8 cellular contexts compared by ENCODE assay signal in genomic region chr16:11297492-11298142, GRCh38. TPM values are rescaled to one million over a fixed set of nuclear protein-coding genes. Genes with fewer than 3 reads are reported as not detected.
DNase-seq lines count a peak whose midpoint lies in the region; ATAC-seq and TF ChIP-seq lines count a peak whose summit lies in the region.

No MANE protein-coding gene starts in this region.

- DNase-seq in NCI-H510A treated with DMSO at 0.1 percent for 48 hours (lab: John Stamatoyannopoulos, UW), result peak; percentile 47
- DNase-seq in activated CD8-positive, alpha-beta T cell treated with anti-CD3 and anti-CD28 coated beads, Interleukin-2, amount 10 ng/mL, durations not matched to agents 7 days and 5 days, result peak; percentile 86
- DNase-seq in endodermal cell, result peak; percentile 82
- peak; percentile 63 for DNase-seq in myocyte (ENCODE audit: low read depth)
- peak; percentile 41 to 51 for DNase-seq in stimulated activated CD8-positive, alpha-beta memory T cell treated with anti-CD3 and anti-CD28 coated beads, Interleukin-7, amount 100 ng/mL, for 48 hours (ENCODE audit: extremely low read depth in 1 of 2, low read depth in 1 of 2)

- TF ChIP-seq POLR2A in GM18526 (IDR thresholded peaks at IDR 0.05; ENCODE audit: extremely low read depth, insufficient read length), result peak; percentile 41

- H3K9me3 Mint-ChIP-seq in activated CD8-positive, alpha-beta T cell treated with anti-CD3 and anti-CD28 coated beads, Interleukin-2, amount 10 ng/mL, durations not matched to agents 7 days and 5 days (ENCODE audit: insufficient read depth), result no peaks in the 10 kb centered on the region
- H3K9me3 Mint-ChIP-seq in endodermal cell, result no peaks in the 10 kb centered on the region

- no peak overlapping the region for H3K27ac ChIP-seq in ACC112 (ENCODE audit: low read depth, low read length)
- H3K27ac ChIP-seq in endodermal cell (ENCODE audit: low read depth, low read length), result no peak overlapping the region

- WGBS in endodermal cell (ENCODE audit: insufficient coverage in 1 of 2, insufficient read length in 1 of 2), 2 experiments, result 41 to 46% methylated on average over 6 to 19 of the region's 19 CpGs

- peak overlapping the region; percentile 78 for H3K27ac Mint-ChIP-seq in activated CD8-positive, alpha-beta T cell treated with anti-CD3 and anti-CD28 coated beads, Interleukin-2, amount 10 ng/mL, durations not matched to agents 7 days and 5 days
- H3K27ac Mint-ChIP-seq in endodermal cell, result no peak overlapping the region

- no peaks in the 10 kb centered on the region for H3K9me3 ChIP-seq in endodermal cell (ENCODE audit: control insufficient read depth, low read length)

- no peak for TF ChIP-seq CTCF in endodermal cell (conservative IDR thresholded peaks at IDR 0.05)

- H3K4me3 ChIP-seq in ACC112 (ENCODE audit: low read depth, low read length), result peak overlapping the region; percentile 31
- H3K4me3 ChIP-seq in endodermal cell (ENCODE audit: low read length), result no peak overlapping the region

- peaks cover 3% of the 10 kb centered on the region for H3K27me3 Mint-ChIP-seq in activated CD8-positive, alpha-beta T cell treated with anti-CD3 and anti-CD28 coated beads, Interleukin-2, amount 10 ng/mL, durations not matched to agents 7 days and 5 days (ENCODE audit: low read depth)
- no peaks in the 10 kb centered on the region for H3K27me3 Mint-ChIP-seq in endodermal cell (ENCODE audit: insufficient read depth)

- peaks cover 64% of the 10 kb centered on the region for H3K4me1 Mint-ChIP-seq in activated CD8-positive, alpha-beta T cell treated with anti-CD3 and anti-CD28 coated beads, Interleukin-2, amount 10 ng/mL, durations not matched to agents 7 days and 5 days (ENCODE audit: low read depth)
- peaks cover 25% of the 10 kb centered on the region for H3K4me1 Mint-ChIP-seq in endodermal cell

- ATAC-seq in HG03039 (IDR thresholded peaks at IDR 0.05; ENCODE audit: unreplicated experiment), result peak; percentile 77
- peak; percentile 89 for ATAC-seq in activated CD8-positive, alpha-beta T cell treated with anti-CD3 and anti-CD28 coated beads, Interleukin-2, amount 10 ng/mL, durations not matched to agents 7 days and 5 days

- POLR2A ChIA-PET in activated CD8-positive, alpha-beta T cell treated with anti-CD3 and anti-CD28 coated beads, Interleukin-2, amount 10 ng/mL, durations not matched to agents 7 days and 5 days (lab: Charles Lee), result interaction anchor here (1.1 to 2.8 kb wide), 5 partner anchors 14 to 51 kb away, joined by 3 to 22 read pairs (median 7); partner anchors contain the start of gene SOCS1

- no peak overlapping the region for H3K9ac ChIP-seq in endodermal cell (ENCODE audit: extremely low read depth, low read length, poor library complexity, severe bottlenecking)

- H3K79me2 ChIP-seq in ACC112 (ENCODE audit: control insufficient read depth, insufficient read depth, low read length, unreplicated experiment), result no peaks in the 10 kb centered on the region

- H2AFZ ChIP-seq in ACC112 (ENCODE audit: low read length, unreplicated experiment), result no peak overlapping the region

- H3K36me3 ChIP-seq in ACC112 (ENCODE audit: insufficient read depth, low read length) (no peaks in the 10 kb centered on the region), endodermal cell (ENCODE audit: control insufficient read depth, insufficient read depth, low read length) (no peaks in the 10 kb centered on the region)

- H3K27me3 ChIP-seq in ACC112 (ENCODE audit: insufficient read depth, low read length) (no peaks in the 10 kb centered on the region), endodermal cell (ENCODE audit: control insufficient read depth, insufficient read depth, low read length, poor library complexity, severe bottlenecking) (no peaks in the 10 kb centered on the region)

- CTCF ChIA-PET in activated CD8-positive, alpha-beta T cell treated with anti-CD3 and anti-CD28 coated beads, Interleukin-2, amount 10 ng/mL, durations not matched to agents 7 days and 5 days (lab: Charles Lee), result interaction anchor here (0.7 to 2.8 kb wide), 19 partner anchors 11 to 334 kb away, joined by 3 to 22 read pairs (median 3); partner anchors contain the start of gene SOCS1

- H3K36me3 Mint-ChIP-seq in activated CD8-positive, alpha-beta T cell treated with anti-CD3 and anti-CD28 coated beads, Interleukin-2, amount 10 ng/mL, durations not matched to agents 7 days and 5 days (ENCODE audit: low read depth), result no peaks in the 10 kb centered on the region
- no peaks in the 10 kb centered on the region for H3K36me3 Mint-ChIP-seq in endodermal cell (ENCODE audit: low read depth)

- H3K4me1 ChIP-seq in ACC112 (ENCODE audit: control insufficient read depth, insufficient read depth, low read length, unreplicated experiment) (peaks cover 7% of the 10 kb centered on the region), endodermal cell (ENCODE audit: control insufficient read depth, insufficient read depth, low read length) (peaks cover 10% of the 10 kb centered on the region)

- peak overlapping the region; percentile 60 for H3K4me3 Mint-ChIP-seq in activated CD8-positive, alpha-beta T cell treated with anti-CD3 and anti-CD28 coated beads, Interleukin-2, amount 10 ng/mL, durations not matched to agents 7 days and 5 days
- no peak overlapping the region for H3K4me3 Mint-ChIP-seq in endodermal cell

RNA-seq across cellular contexts. Expression of gene PRM1, which starts 16.5 kb away (rescaled TPM):
- total RNA-seq in activated CD8-positive, alpha-beta T cell treated with anti-CD3 and anti-CD28 coated beads, Interleukin-2, amount 10 ng/mL, durations not matched to agents 7 days and 5 days, result not detected
- total RNA-seq in endodermal cell (not detected), myocyte (not detected in 2 replicates)
- polyA plus RNA-seq in endodermal cell (2013, experiment 1 of 2), result not detected
- not detected for polyA plus RNA-seq in endodermal cell (2013, experiment 2 of 2)
- not detected for polyA plus RNA-seq in myocyte (2012)

RNA-seq across cellular contexts. Expression of gene PRM2, which starts 21.3 kb away (rescaled TPM):
- not detected for total RNA-seq in activated CD8-positive, alpha-beta T cell treated with anti-CD3 and anti-CD28 coated beads, Interleukin-2, amount 10 ng/mL, durations not matched to agents 7 days and 5 days
- total RNA-seq in endodermal cell, result not detected
- polyA plus RNA-seq in endodermal cell (2013, experiment 1 of 2), result not detected
- not detected for polyA plus RNA-seq in endodermal cell (2013, experiment 2 of 2)
- not detected in 2 replicates for total RNA-seq in myocyte
- not detected for polyA plus RNA-seq in myocyte (2012)

RNA-seq across cellular contexts. Expression of gene PRM3, which starts 24.2 kb away (rescaled TPM):
- total RNA-seq in activated CD8-positive, alpha-beta T cell treated with anti-CD3 and anti-CD28 coated beads, Interleukin-2, amount 10 ng/mL, durations not matched to agents 7 days and 5 days, result not detected
- total RNA-seq in endodermal cell (not detected), myocyte (not detected in 2 replicates)
- polyA plus RNA-seq in endodermal cell (2013, experiment 1 of 2), result not detected
- polyA plus RNA-seq in endodermal cell (2013, experiment 2 of 2), result not detected
- not detected for polyA plus RNA-seq in myocyte (2012)

RNA-seq across cellular contexts. Expression of gene TNP2, which starts 28.5 kb away (rescaled TPM):
- total RNA-seq in activated CD8-positive, alpha-beta T cell treated with anti-CD3 and anti-CD28 coated beads, Interleukin-2, amount 10 ng/mL, durations not matched to agents 7 days and 5 days, result not detected
- total RNA-seq in endodermal cell (not detected), myocyte (not detected in 2 replicates)
- polyA plus RNA-seq in endodermal cell (2013, experiment 1 of 2), result not detected
- not detected for polyA plus RNA-seq in endodermal cell (2013, experiment 2 of 2)
- not detected for polyA plus RNA-seq in myocyte (2012)

RNA-seq across cellular contexts. Expression of gene SOCS1, which starts 41.6 kb away (rescaled TPM):
- 100 to 1,000 TPM; 170 to 174 TPM for total RNA-seq in activated CD8-positive, alpha-beta T cell treated with anti-CD3 and anti-CD28 coated beads, Interleukin-2, amount 10 ng/mL, durations not matched to agents 7 days and 5 days
- total RNA-seq in endodermal cell (1 to 10 TPM; 5.6 to 7.2 TPM), myocyte (1.2 and 1.5 TPM in 2 replicates)
- polyA plus RNA-seq in endodermal cell (2013, experiment 1 of 2), result 4.8 TPM
- polyA plus RNA-seq in endodermal cell (2013, experiment 2 of 2), result 4.1 TPM
- 1.0 TPM for polyA plus RNA-seq in myocyte (2012)
